ENCODE assay signal across 8 cellular contexts in genomic region chr12:26691234-26691970, GRCh38.
A peak's percentile ranks its signal among the peaks of the same experiment; 100 is the strongest.
DNase-seq lines count a peak whose midpoint lies in the region; ATAC-seq and TF ChIP-seq lines count a peak whose summit lies in the region.

No MANE protein-coding gene starts in this region.

- no peak for TF ChIP-seq POLR2A in ovary (IDR thresholded peaks at IDR 0.05)

- in situ Hi-C loops in GM23248 (cut with MboI) = no loop called here

- H3K27me3 ChIP-seq in GM23248 (replicated peaks; ENCODE audit: insufficient read depth) (no peaks in the 10 kb centered on the region), ovary (no peaks in the 10 kb centered on the region), MM.1S (replicated peaks; ENCODE audit: insufficient read depth, low read length) (no peaks in the 10 kb centered on the region)

- DNase-seq in GM23248 (peak; percentile 95), NCI-H748 treated with DMSO at 0.1 percent for 48 hours (lab: John Stamatoyannopoulos, UW) (peak; percentile 42), epithelial cell of proximal tubule (ENCODE audit: low read depth) (peak; percentile 86), ovary (peak; percentile 20 to 37 (median 23)), MM.1S (no peak)

- H3K4me3 ChIP-seq in GM23248 (peak overlapping the region; percentile 43; the same call in 1 of the 2 replicates), epithelial cell of proximal tubule (ENCODE audit: low read depth, low read length) (no peak overlapping the region), ovary (no peak overlapping the region), MM.1S (ENCODE audit: low read length) (no peak overlapping the region)

- no peaks in the 10 kb centered on the region for H3K36me3 ChIP-seq in GM23248 (ENCODE audit: low read depth)
- no peaks in the 10 kb centered on the region for H3K36me3 ChIP-seq in ovary
- no peaks in the 10 kb centered on the region for H3K36me3 ChIP-seq in MM.1S (replicated peaks; ENCODE audit: insufficient read depth, low read length)

- H3K4me1 ChIP-seq in GM23248 (ENCODE audit: insufficient read depth) (peaks cover 15% of the 10 kb centered on the region), ovary (ENCODE audit: insufficient read depth) (peaks cover 2% of the 10 kb centered on the region), MM.1S (ENCODE audit: low read length) (no peaks in the 10 kb centered on the region)

- peaks cover 20% of the 10 kb centered on the region for H3F3A ChIP-seq in GM23248 (ENCODE audit: insufficient read depth)
- H3F3A ChIP-seq in MM.1S (ENCODE audit: insufficient read depth, low read length) = no peaks in the 10 kb centered on the region

- peak overlapping the region; percentile 67 for H3K27ac ChIP-seq in GM23248
- no peak overlapping the region for H3K27ac ChIP-seq in ovary
- H3K27ac ChIP-seq in MM.1S (ENCODE audit: low read length) = no peak overlapping the region

- peak overlapping the region; percentile 82 for H3K4me2 ChIP-seq in GM23248 (ENCODE audit: unreplicated experiment)
- no peak overlapping the region for H3K4me2 ChIP-seq in MM.1S (ENCODE audit: low read depth, low read length)

- no peaks in the 10 kb centered on the region for H3K9me2 ChIP-seq in GM23248 (ENCODE audit: insufficient read depth)
- H3K9me2 ChIP-seq in MM.1S (replicated peaks; ENCODE audit: insufficient read depth, low read length) = no peaks in the 10 kb centered on the region

- no peaks in the 10 kb centered on the region for H4K20me1 ChIP-seq in GM23248 (ENCODE audit: insufficient read depth)
- H4K20me1 ChIP-seq in MM.1S (ENCODE audit: insufficient read depth, low read length) = no peaks in the 10 kb centered on the region

- H2AFZ ChIP-seq in GM23248 (peak overlapping the region; percentile 2; the same call in 1 of the 2 replicates), MM.1S (ENCODE audit: low read length) (no peak overlapping the region)

- TF ChIP-seq CTCF in epithelial cell of proximal tubule (conservative IDR thresholded peaks at IDR 0.05; ENCODE audit: low read depth, low read length) = peak; percentile 2
- no peak for TF ChIP-seq CTCF in ovary (IDR thresholded peaks at IDR 0.05)
- no peak for TF ChIP-seq CTCF in MM.1S (IDR thresholded peaks at IDR 0.05; ENCODE audit: low read length)

- 35% methylated on average over 15 of the region's 15 CpGs for WGBS in GM23248 (ENCODE audit: low coverage in 1 of 2, low lambda C conversion rate in 2 of 2, missing lambda C conversion rate in 2 of 2), 2 experiments
- WGBS in ovary, 3 donors = 42 to 45% (median 45%) methylated on average over 15 of the region's 15 CpGs

- intact Hi-C loops in ovary (cut with DNase I) = no loop called here

- no peak for ATAC-seq in GM19023 (IDR thresholded peaks at IDR 0.05; ENCODE audit: unreplicated experiment)
- no peak for ATAC-seq in HG03457 (IDR thresholded peaks at IDR 0.05; ENCODE audit: unreplicated experiment)
- no peak for ATAC-seq in HG03520 (IDR thresholded peaks at IDR 0.05; ENCODE audit: unreplicated experiment)

- peak overlapping the region; percentile 58 for H3K9ac ChIP-seq in GM23248
- no peak overlapping the region for H3K9ac ChIP-seq in MM.1S (ENCODE audit: low read length)

- H3K9me3 ChIP-seq in GM23248 (ENCODE audit: low read depth) (no peaks in the 10 kb centered on the region), ovary (no peaks in the 10 kb centered on the region), MM.1S (replicated peaks; ENCODE audit: insufficient read depth, low read length) (no peaks in the 10 kb centered on the region)

- TF ChIP-seq EP300 in ovary (IDR thresholded peaks at IDR 0.05) = no peak

- H3K79me2 ChIP-seq in GM23248 (ENCODE audit: insufficient read depth) (no peaks in the 10 kb centered on the region), MM.1S (ENCODE audit: low read length) (no peaks in the 10 kb centered on the region)
